In the genomic region with DNA sequence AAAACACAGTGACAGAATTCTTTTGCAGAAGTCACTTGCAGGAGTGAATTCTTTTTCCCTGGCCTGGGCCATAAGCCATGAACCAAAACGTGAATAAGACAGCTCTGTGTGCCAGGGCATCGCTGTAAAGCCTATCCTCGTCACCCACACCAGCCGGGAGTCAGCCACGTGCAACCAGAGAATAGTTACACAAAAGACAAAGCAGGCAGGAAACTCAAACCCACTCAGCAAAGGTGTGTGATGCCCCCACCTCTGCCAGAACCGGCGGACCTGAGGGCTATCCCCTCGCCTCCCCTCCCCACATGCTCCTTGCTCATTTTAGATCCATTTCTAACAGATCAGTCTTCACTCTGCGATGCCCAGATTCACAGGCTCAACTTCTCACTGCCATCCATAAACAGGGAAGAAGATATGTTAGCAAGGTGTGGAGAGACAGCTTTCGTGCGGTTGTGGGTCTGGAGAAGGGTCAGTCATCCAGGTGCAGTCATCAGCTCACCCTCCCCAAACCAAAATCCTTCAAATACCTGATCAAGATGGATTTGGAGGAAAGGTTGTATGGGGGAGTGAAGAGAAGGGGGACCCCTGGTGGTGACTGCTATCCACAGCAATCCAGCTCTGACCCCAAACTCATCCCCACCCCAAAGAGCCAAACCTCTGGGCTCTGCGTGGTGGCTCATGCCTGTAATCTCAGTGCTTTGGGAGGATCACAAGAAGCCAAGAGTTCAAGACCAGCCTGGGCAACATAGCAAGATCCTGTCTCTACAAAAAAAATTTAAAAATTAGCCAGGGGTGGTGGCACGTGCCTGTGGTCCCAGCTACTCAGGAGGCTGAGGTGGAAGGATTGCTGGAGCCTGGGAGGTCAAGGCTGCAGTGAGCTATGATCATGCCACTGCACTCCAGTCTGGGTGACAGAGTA, we compare ENCODE assay signal across 1 cellular context.
TF ChIP-seq lines count a peak whose summit lies in the region.

No MANE protein-coding gene starts in this region.

TF ChIP-seq in HepG2, 621 proteins besides CTCF, POLR2A, EP300 and RAD21 (continued from another document):
- TF ChIP-seq, protein P1, sequence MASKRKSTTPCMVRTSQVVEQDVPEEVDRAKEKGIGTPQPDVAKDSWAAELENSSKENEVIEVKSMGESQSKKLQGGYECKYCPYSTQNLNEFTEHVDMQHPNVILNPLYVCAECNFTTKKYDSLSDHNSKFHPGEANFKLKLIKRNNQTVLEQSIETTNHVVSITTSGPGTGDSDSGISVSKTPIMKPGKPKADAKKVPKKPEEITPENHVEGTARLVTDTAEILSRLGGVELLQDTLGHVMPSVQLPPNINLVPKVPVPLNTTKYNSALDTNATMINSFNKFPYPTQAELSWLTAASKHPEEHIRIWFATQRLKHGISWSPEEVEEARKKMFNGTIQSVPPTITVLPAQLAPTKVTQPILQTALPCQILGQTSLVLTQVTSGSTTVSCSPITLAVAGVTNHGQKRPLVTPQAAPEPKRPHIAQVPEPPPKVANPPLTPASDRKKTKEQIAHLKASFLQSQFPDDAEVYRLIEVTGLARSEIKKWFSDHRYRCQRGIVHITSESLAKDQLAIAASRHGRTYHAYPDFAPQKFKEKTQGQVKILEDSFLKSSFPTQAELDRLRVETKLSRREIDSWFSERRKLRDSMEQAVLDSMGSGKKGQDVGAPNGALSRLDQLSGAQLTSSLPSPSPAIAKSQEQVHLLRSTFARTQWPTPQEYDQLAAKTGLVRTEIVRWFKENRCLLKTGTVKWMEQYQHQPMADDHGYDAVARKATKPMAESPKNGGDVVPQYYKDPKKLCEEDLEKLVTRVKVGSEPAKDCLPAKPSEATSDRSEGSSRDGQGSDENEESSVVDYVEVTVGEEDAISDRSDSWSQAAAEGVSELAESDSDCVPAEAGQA (IDR thresholded peaks at IDR 0.05; ENCODE audit: low read depth), result no peak
- TF ChIP-seq, protein P1 (CRISPR knock-in tag; IDR thresholded peaks at IDR 0.05; ENCODE audit: borderline replicate concordance), result no peak
- TF ChIP-seq ESRRA (CRISPR knock-in tag; IDR thresholded peaks at IDR 0.05; ENCODE audit: low read depth) (no peak), MYC (CRISPR knock-in tag; IDR thresholded peaks at IDR 0.05; ENCODE audit: borderline replicate concordance) (no peak), PHF5A (CRISPR knock-in tag; IDR thresholded peaks at IDR 0.05; ENCODE audit: low read depth, unreplicated experiment) (no peak), RFX5 (IDR thresholded peaks at IDR 0.05; ENCODE audit: low read depth, low read length) (no peak), MAZ (IDR thresholded peaks at IDR 0.05; ENCODE audit: borderline replicate concordance, low read depth, low read length) (no peak), MAZ (CRISPR knock-in tag; IDR thresholded peaks at IDR 0.05; ENCODE audit: low read depth) (no peak), SMC3 (IDR thresholded peaks at IDR 0.05; ENCODE audit: low read length) (peak; percentile 79), CREM (IDR thresholded peaks at IDR 0.05) (no peak), CREM (CRISPR knock-in tag; IDR thresholded peaks at IDR 0.05) (no peak), ZFAT (CRISPR knock-in tag; conservative IDR thresholded peaks at IDR 0.05) (no peak), HOXA7 (CRISPR knock-in tag; IDR thresholded peaks at IDR 0.05) (no peak), ZNF468 (CRISPR knock-in tag; IDR thresholded peaks at IDR 0.05) (no peak), PPARG (CRISPR knock-in tag; conservative IDR thresholded peaks at IDR 0.05) (peak; percentile 72), ZNF558 (CRISPR knock-in tag; IDR thresholded peaks at IDR 0.05; ENCODE audit: borderline replicate concordance) (no peak), ZNF296 (CRISPR knock-in tag; conservative IDR thresholded peaks at IDR 0.05) (0 out of 2 replicates have a peak, but pooled peaks have one; percentile 40)
- TF ChIP-seq, protein P2, sequence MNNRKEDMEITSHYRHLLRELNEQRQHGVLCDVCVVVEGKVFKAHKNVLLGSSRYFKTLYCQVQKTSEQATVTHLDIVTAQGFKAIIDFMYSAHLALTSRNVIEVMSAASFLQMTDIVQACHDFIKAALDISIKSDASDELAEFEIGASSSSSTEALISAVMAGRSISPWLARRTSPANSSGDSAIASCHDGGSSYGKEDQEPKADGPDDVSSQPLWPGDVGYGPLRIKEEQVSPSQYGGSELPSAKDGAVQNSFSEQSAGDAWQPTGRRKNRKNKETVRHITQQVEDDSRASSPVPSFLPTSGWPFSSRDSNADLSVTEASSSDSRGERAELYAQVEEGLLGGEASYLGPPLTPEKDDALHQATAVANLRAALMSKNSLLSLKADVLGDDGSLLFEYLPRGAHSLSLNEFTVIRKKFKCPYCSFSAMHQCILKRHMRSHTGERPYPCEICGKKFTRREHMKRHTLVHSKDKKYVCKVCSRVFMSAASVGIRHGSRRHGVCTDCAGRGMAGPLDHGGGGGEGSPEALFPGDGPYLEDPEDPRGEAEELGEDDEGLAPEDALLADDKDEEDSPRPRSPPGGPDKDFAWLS (CRISPR knock-in tag; IDR thresholded peaks at IDR 0.05; ENCODE audit: borderline replicate concordance), result no peak
- TF ChIP-seq, protein P3, sequence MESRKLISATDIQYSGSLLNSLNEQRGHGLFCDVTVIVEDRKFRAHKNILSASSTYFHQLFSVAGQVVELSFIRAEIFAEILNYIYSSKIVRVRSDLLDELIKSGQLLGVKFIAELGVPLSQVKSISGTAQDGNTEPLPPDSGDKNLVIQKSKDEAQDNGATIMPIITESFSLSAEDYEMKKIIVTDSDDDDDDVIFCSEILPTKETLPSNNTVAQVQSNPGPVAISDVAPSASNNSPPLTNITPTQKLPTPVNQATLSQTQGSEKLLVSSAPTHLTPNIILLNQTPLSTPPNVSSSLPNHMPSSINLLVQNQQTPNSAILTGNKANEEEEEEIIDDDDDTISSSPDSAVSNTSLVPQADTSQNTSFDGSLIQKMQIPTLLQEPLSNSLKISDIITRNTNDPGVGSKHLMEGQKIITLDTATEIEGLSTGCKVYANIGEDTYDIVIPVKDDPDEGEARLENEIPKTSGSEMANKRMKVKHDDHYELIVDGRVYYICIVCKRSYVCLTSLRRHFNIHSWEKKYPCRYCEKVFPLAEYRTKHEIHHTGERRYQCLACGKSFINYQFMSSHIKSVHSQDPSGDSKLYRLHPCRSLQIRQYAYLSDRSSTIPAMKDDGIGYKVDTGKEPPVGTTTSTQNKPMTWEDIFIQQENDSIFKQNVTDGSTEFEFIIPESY (CRISPR knock-in tag; IDR thresholded peaks at IDR 0.05), result no peak
- TF ChIP-seq, protein P4, sequence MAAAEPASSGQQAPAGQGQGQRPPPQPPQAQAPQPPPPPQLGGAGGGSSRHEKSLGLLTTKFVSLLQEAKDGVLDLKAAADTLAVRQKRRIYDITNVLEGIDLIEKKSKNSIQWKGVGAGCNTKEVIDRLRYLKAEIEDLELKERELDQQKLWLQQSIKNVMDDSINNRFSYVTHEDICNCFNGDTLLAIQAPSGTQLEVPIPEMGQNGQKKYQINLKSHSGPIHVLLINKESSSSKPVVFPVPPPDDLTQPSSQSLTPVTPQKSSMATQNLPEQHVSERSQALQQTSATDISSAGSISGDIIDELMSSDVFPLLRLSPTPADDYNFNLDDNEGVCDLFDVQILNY (CRISPR knock-in tag; conservative IDR thresholded peaks at IDR 0.05), result no peak
- TF ChIP-seq, protein P5, sequence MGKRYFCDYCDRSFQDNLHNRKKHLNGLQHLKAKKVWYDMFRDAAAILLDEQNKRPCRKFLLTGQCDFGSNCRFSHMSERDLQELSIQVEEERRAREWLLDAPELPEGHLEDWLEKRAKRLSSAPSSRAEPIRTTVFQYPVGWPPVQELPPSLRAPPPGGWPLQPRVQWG (CRISPR knock-in tag; IDR thresholded peaks at IDR 0.05; ENCODE audit: borderline replicate concordance, low read depth), result no peak
- TF ChIP-seq, protein P6, sequence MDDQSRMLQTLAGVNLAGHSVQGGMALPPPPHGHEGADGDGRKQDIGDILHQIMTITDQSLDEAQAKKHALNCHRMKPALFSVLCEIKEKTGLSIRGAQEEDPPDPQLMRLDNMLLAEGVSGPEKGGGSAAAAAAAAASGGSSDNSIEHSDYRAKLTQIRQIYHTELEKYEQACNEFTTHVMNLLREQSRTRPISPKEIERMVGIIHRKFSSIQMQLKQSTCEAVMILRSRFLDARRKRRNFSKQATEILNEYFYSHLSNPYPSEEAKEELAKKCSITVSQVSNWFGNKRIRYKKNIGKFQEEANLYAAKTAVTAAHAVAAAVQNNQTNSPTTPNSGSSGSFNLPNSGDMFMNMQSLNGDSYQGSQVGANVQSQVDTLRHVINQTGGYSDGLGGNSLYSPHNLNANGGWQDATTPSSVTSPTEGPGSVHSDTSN (CRISPR knock-in tag; IDR thresholded peaks at IDR 0.05; ENCODE audit: borderline replicate concordance), result no peak
- TF ChIP-seq, protein P7, sequence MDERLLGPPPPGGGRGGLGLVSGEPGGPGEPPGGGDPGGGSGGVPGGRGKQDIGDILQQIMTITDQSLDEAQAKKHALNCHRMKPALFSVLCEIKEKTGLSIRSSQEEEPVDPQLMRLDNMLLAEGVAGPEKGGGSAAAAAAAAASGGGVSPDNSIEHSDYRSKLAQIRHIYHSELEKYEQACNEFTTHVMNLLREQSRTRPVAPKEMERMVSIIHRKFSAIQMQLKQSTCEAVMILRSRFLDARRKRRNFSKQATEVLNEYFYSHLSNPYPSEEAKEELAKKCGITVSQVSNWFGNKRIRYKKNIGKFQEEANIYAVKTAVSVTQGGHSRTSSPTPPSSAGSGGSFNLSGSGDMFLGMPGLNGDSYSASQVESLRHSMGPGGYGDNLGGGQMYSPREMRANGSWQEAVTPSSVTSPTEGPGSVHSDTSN (CRISPR knock-in tag; IDR thresholded peaks at IDR 0.05), result no peak
- TF ChIP-seq, protein P8, sequence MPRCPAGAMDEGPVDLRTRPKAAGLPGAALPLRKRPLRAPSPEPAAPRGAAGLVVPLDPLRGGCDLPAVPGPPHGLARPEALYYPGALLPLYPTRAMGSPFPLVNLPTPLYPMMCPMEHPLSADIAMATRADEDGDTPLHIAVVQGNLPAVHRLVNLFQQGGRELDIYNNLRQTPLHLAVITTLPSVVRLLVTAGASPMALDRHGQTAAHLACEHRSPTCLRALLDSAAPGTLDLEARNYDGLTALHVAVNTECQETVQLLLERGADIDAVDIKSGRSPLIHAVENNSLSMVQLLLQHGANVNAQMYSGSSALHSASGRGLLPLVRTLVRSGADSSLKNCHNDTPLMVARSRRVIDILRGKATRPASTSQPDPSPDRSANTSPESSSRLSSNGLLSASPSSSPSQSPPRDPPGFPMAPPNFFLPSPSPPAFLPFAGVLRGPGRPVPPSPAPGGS (CRISPR knock-in tag; IDR thresholded peaks at IDR 0.05), result no peak
- TF ChIP-seq, protein P9, sequence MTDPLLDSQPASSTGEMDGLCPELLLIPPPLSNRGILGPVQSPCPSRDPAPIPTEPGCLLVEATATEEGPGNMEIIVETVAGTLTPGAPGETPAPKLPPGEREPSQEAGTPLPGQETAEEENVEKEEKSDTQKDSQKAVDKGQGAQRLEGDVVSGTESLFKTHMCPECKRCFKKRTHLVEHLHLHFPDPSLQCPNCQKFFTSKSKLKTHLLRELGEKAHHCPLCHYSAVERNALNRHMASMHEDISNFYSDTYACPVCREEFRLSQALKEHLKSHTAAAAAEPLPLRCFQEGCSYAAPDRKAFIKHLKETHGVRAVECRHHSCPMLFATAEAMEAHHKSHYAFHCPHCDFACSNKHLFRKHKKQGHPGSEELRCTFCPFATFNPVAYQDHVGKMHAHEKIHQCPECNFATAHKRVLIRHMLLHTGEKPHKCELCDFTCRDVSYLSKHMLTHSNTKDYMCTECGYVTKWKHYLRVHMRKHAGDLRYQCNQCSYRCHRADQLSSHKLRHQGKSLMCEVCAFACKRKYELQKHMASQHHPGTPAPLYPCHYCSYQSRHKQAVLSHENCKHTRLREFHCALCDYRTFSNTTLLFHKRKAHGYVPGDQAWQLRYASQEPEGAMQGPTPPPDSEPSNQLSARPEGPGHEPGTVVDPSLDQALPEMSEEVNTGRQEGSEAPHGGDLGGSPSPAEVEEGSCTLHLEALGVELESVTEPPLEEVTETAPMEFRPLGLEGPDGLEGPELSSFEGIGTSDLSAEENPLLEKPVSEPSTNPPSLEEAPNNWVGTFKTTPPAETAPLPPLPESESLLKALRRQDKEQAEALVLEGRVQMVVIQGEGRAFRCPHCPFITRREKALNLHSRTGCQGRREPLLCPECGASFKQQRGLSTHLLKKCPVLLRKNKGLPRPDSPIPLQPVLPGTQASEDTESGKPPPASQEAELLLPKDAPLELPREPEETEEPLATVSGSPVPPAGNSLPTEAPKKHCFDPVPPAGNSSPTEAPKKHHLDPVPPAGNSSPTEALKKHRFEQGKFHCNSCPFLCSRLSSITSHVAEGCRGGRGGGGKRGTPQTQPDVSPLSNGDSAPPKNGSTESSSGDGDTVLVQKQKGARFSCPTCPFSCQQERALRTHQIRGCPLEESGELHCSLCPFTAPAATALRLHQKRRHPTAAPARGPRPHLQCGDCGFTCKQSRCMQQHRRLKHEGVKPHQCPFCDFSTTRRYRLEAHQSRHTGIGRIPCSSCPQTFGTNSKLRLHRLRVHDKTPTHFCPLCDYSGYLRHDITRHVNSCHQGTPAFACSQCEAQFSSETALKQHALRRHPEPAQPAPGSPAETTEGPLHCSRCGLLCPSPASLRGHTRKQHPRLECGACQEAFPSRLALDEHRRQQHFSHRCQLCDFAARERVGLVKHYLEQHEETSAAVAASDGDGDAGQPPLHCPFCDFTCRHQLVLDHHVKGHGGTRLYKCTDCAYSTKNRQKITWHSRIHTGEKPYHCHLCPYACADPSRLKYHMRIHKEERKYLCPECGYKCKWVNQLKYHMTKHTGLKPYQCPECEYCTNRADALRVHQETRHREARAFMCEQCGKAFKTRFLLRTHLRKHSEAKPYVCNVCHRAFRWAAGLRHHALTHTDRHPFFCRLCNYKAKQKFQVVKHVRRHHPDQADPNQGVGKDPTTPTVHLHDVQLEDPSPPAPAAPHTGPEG (CRISPR knock-in tag; IDR thresholded peaks at IDR 0.05), result no peak
